17 cellular contexts compared by ENCODE assay signal in genomic region chr3:14564741-14565140, GRCh38. TPM values are rescaled to one million over a fixed set of nuclear protein-coding genes. Genes with fewer than 3 reads are reported as not detected.
A peak's percentile ranks its signal among the peaks of the same experiment; 100 is the strongest.
DNase-seq lines count a peak whose midpoint lies in the region; ATAC-seq, FAIRE-seq and TF ChIP-seq lines count a peak whose summit lies in the region.
"Had no signal": no experiment of that assay in that cellular context is flagged by ENCODE, and none has a peak within 500 bp of the region (broad histone marks: within the 10 kb centered on the region; RNA-seq: fewer than 3 reads in every experiment).

No MANE protein-coding gene starts in this region.

- no peaks in the 10 kb centered on the region for H3K9me2 ChIP-seq in GM23338 (ENCODE audit: insufficient read depth)

- peak; percentile 64 for ATAC-seq in GM23338
- no peak for ATAC-seq in HG02981 (IDR thresholded peaks at IDR 0.05; ENCODE audit: unreplicated experiment)

- H3F3A ChIP-seq in GM23338 (replicated peaks; ENCODE audit: low read depth) (no peaks in the 10 kb centered on the region), neural progenitor cell (ENCODE audit: low read depth) (no peaks in the 10 kb centered on the region)

- TF ChIP-seq CTCF in GM23338 (conservative IDR thresholded peaks at IDR 0.05; ENCODE audit: low read depth in 2 of 2), result no peak
- TF ChIP-seq CTCF in epithelial cell of esophagus (IDR thresholded peaks at IDR 0.05; ENCODE audit: insufficient read depth, low read depth, low read length, missing control alignments), result no peak
- no peak for TF ChIP-seq CTCF in neural progenitor cell (IDR thresholded peaks at IDR 0.05)

- H3K27ac Mint-ChIP-seq in GM23338 (no peak overlapping the region), neural progenitor cell (peak overlapping the region; percentile 94)
- H3K27ac Mint-ChIP-seq: CD4-positive, alpha-beta memory T cell had no signal

- peak overlapping the region; percentile 20; the same call in 1 of the 2 replicates for H3K4me2 ChIP-seq in GM23338
- H3K4me2 ChIP-seq in neural progenitor cell, result no peak overlapping the region

- H3K4me3 Mint-ChIP-seq in GM23338 (no peak overlapping the region), neural progenitor cell (no peak overlapping the region)
- H3K4me3 Mint-ChIP-seq: CD4-positive, alpha-beta memory T cell had no signal

- H3K36me3 ChIP-seq in GM23338 (ENCODE audit: insufficient read depth) (no peaks in the 10 kb centered on the region; the same call in 1 of the 2 replicates), neural progenitor cell (no peaks in the 10 kb centered on the region)
- H3K36me3 ChIP-seq: BE2C, HAP-1, Peyer's patch had no signal

- POLR2A ChIA-PET in HEK293T (lab: Yijun Ruan, JAX), result no interaction called here

- H2AFZ ChIP-seq in GM23338 (no peak overlapping the region), neural progenitor cell (replicated peaks) (no peak overlapping the region)

- H3K79me2 ChIP-seq in GM23338 (replicated peaks; ENCODE audit: insufficient read depth) (no peaks in the 10 kb centered on the region), neural progenitor cell (ENCODE audit: low read depth) (no peaks in the 10 kb centered on the region)

- DNase-seq in GM23338 (ENCODE audit: low spot score) (peak; percentile 47), NCI-H146 treated with DMSO at 0.1 percent for 48 hours (lab: John Stamatoyannopoulos, UW; ENCODE audit: unreplicated experiment) (peak; percentile 38), epithelial cell of esophagus (ENCODE audit: low read depth) (peak; percentile 8), neural progenitor cell (ENCODE audit: low spot score) (no peak), HEK293T (ENCODE audit: extremely low spot score) (no peak), GM12891 (ENCODE audit: insufficient read length, low spot score) (no peak)
- DNase-seq: BE2C; CD4-positive, alpha-beta memory T cell; GF-D8; NCI-H1436 treated with DMSO at 0.1 percent for 48 hours; NCI-H226; NCI-H526 treated with DMSO at 0.1 percent for 48 hours; Peyer's patch; SHP77 had no signal

- H3K27ac ChIP-seq in GM23338 (ENCODE audit: low read depth) (no peak overlapping the region), neural progenitor cell (no peak overlapping the region)
- H3K27ac ChIP-seq: Peyer's patch had no signal

- peaks cover 18% of the 10 kb centered on the region for H3K27me3 Mint-ChIP-seq in GM23338 (ENCODE audit: insufficient read depth, low read depth, poor library complexity)
- H3K27me3 Mint-ChIP-seq in neural progenitor cell (ENCODE audit: insufficient read depth, low read depth), result peaks cover 13% of the 10 kb centered on the region

- H3K27me3 ChIP-seq in GM23338 (ENCODE audit: insufficient read depth) (no peaks in the 10 kb centered on the region), neural progenitor cell (no peaks in the 10 kb centered on the region)
- H3K27me3 ChIP-seq: BE2C, Peyer's patch had no signal

- H3K4me1 Mint-ChIP-seq in GM23338 (peaks cover 44% of the 10 kb centered on the region), neural progenitor cell (peaks cover 61% of the 10 kb centered on the region)
- H3K4me1 Mint-ChIP-seq: CD4-positive, alpha-beta memory T cell had no signal

- H3K9me3 Mint-ChIP-seq in GM23338 (no peaks in the 10 kb centered on the region), neural progenitor cell (no peaks in the 10 kb centered on the region)
- H3K9me3 Mint-ChIP-seq: CD4-positive, alpha-beta memory T cell had no signal

- no peak for TF ChIP-seq POLR2A in GM12891 (IDR thresholded peaks at IDR 0.05; ENCODE audit: low read depth, low read length)

- no peak for FAIRE-seq in GM12891 (lab: Jason Lieb, UNC)

- H4K20me1 ChIP-seq in GM23338 (replicated peaks; ENCODE audit: insufficient read depth) (no peaks in the 10 kb centered on the region), neural progenitor cell (ENCODE audit: low read depth) (no peaks in the 10 kb centered on the region)

- no peak overlapping the region for H3K9ac ChIP-seq in neural progenitor cell

- CTCF ChIA-PET in HEK293T (lab: Yijun Ruan, JAX), result no interaction called here

- H3K4me1 ChIP-seq in GM23338 (ENCODE audit: insufficient read depth), result peaks cover 18% of the 10 kb centered on the region
- peaks cover 7% of the 10 kb centered on the region for H3K4me1 ChIP-seq in neural progenitor cell
- H3K4me1 ChIP-seq: BE2C, HAP-1 had no signal

- H3K4me3 ChIP-seq in GM23338 (no peak overlapping the region), epithelial cell of esophagus (ENCODE audit: low read length) (no peak overlapping the region), neural progenitor cell (no peak overlapping the region)
- H3K4me3 ChIP-seq: HAP-1, Peyer's patch had no signal

- no peaks in the 10 kb centered on the region for H3K9me3 ChIP-seq in neural progenitor cell (ENCODE audit: low read depth)
- H3K9me3 ChIP-seq: BE2C, HAP-1, Peyer's patch had no signal

- H3K36me3 Mint-ChIP-seq in GM23338 (ENCODE audit: low read depth), result no peaks in the 10 kb centered on the region; the same call in 2 of the 3 replicates
- no peaks in the 10 kb centered on the region for H3K36me3 Mint-ChIP-seq in neural progenitor cell
- H3K36me3 Mint-ChIP-seq: CD4-positive, alpha-beta memory T cell had no signal

TF ChIP-seq in GM23338, 12 proteins besides CTCF, POLR2A, EP300 and RAD21 (continues in another document):
- TF ChIP-seq NANOG (IDR thresholded peaks at IDR 0.05; ENCODE audit: borderline replicate concordance), result no peak

TF ChIP-seq in HEK293T, 16 proteins besides CTCF, POLR2A, EP300 and RAD21:
- TF ChIP-seq ZNF384 (IDR thresholded peaks at IDR 0.05) (no peak), L3MBTL2 (conservative IDR thresholded peaks at IDR 0.05) (no peak), CTBP1 (IDR thresholded peaks at IDR 0.05; ENCODE audit: borderline replicate concordance) (no peak), FOXK2 (IDR thresholded peaks at IDR 0.05) (no peak), TARDBP (IDR thresholded peaks at IDR 0.05) (no peak), ARNT (IDR thresholded peaks at IDR 0.05) (no peak), NFRKB (IDR thresholded peaks at IDR 0.05) (no peak), HDGF (IDR thresholded peaks at IDR 0.05; ENCODE audit: borderline replicate concordance) (no peak), PKNOX1 (IDR thresholded peaks at IDR 0.05) (no peak), FOXM1 (IDR thresholded peaks at IDR 0.05; ENCODE audit: borderline replicate concordance) (no peak), FOXA1 (IDR thresholded peaks at IDR 0.05) (no peak), BHLHE40 (IDR thresholded peaks at IDR 0.05; ENCODE audit: borderline replicate concordance) (no peak), ELF4 (IDR thresholded peaks at IDR 0.05) (no peak)

TF ChIP-seq in GM12891, 5 proteins besides CTCF, POLR2A, EP300 and RAD21:
- TF ChIP-seq TAF1 (IDR thresholded peaks at IDR 0.05; ENCODE audit: low read depth, low read length) (no peak), POU2F2 (IDR thresholded peaks at IDR 0.05; ENCODE audit: low read depth, low read length) (no peak), POLR2AphosphoS5 (IDR thresholded peaks at IDR 0.05; ENCODE audit: low read depth, low read length) (no peak), SPI1 (IDR thresholded peaks at IDR 0.05; ENCODE audit: low read depth, low read length) (no peak), PAX5 (IDR thresholded peaks at IDR 0.05; ENCODE audit: insufficient read depth, low read length, severe bottlenecking) (no peak)

RNA-seq across cellular contexts. Expression of gene GRIP2, which starts 24.6 kb away (rescaled TPM):
- total RNA-seq in GM23338 (2014; rRNA removed; shearing (Covaris generic)), result 4.5 and 5.8 TPM in 2 replicates
- polyA plus RNA-seq in GM23338 (2016; fragmentation: Nextera tagmentation; extraction: Ambion mirVana), result 3.6 and 3.9 TPM in 2 replicates
- 0.25 TPM in 1 of 2 replicates, not detected in the other for total RNA-seq in neural progenitor cell (ENCODE audit: low replicate concordance)
- polyA plus RNA-seq in GM12891 (2012; ENCODE audit: low read depth, missing spikeins), result not detected
- total RNA-seq: CD4-positive, alpha-beta memory T cell; HT1080 had no signal
- polyA plus RNA-seq: CD4-positive, alpha-beta memory T cell had no signal

Comparison
In these comparisons a context has a peak if more than half of its experiments do, and no peak if none do; other contexts are left out.
1. DNase-seq: peak in GM23338 (single experiment), NCI-H146 treated with DMSO at 0.1 percent for 48 hours (single experiment) and epithelial cell of esophagus (single experiment); none in neural progenitor cell (single experiment), HEK293T (single experiment) and GM12891 (single experiment).